In the genomic region with DNA sequence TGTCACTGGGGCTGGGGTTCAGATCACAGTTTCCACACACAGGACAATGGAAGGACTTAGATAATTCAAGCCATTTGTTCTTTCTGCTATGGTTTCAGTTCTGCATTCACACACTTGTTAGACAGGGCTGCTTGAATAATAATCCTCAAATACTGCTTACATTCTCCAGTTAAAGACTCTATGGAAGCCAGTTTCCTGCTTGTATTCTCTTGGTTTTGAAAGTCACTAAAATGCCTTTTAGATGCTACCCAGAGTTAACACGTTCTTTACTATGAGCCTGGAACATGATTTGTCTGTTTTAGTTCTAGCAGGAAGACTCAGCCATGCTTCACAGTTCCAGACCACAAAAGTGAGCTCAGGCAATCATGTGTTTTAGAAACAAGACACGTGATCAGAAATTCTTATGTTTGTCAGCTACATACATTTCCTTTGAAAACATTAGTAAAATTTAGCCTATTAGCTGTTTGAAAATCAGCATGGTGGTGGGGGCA, we compare ENCODE assay signal across 10 cellular contexts.
DNase-seq lines count a peak whose midpoint lies in the region; ATAC-seq, FAIRE-seq and TF ChIP-seq lines count a peak whose summit lies in the region.
"Had no signal": no experiment of that assay in that cellular context is flagged by ENCODE, and none has a peak within 500 bp of the region (broad histone marks: within the 10 kb centered on the region; RNA-seq: fewer than 3 reads in every experiment).

No MANE protein-coding gene starts in this region.

- H3K27ac ChIP-seq in A673 (ENCODE audit: low read depth, low read length, poor library complexity, severe bottlenecking), result no peak overlapping the region
- H3K27ac ChIP-seq: pancreas had no signal

- no peaks in the 10 kb centered on the region for H3K27me3 ChIP-seq in A673 (replicated peaks; ENCODE audit: insufficient read depth, low read depth, low read length, poor library complexity)
- H3K27me3 ChIP-seq: pancreas had no signal

- POLR2A ChIA-PET in A673 (lab: Charles Lee; ENCODE audit: low non-redundant PET), result no interaction called here

- FAIRE-seq in RCC 7860 (lab: Jason Lieb, UNC), result peak; percentile 2
- FAIRE-seq: bronchial epithelial cell had no signal

- CTCF ChIA-PET in A673 (lab: Charles Lee), result no interaction called here

- H3K9me3 ChIP-seq in A673 (ENCODE audit: low read depth, low read length, poor library complexity, severe bottlenecking), result no peaks in the 10 kb centered on the region
- H3K9me3 ChIP-seq: pancreas had no signal

- ATAC-seq in GM19023 (IDR thresholded peaks at IDR 0.05; ENCODE audit: unreplicated experiment), result peak; percentile 92
- ATAC-seq in HG02970 (IDR thresholded peaks at IDR 0.05; ENCODE audit: low FRiP score, unreplicated experiment), result peak; percentile 86

- no peaks in the 10 kb centered on the region for H3K36me3 ChIP-seq in A673 (ENCODE audit: insufficient read depth, low read length, poor library complexity, severe bottlenecking)
- H3K36me3 ChIP-seq: pancreas had no signal

- DNase-seq in RCC 7860 (ENCODE audit: low spot score), result no peak
- peak; percentile 68 for DNase-seq in pons (ENCODE audit: low spot score)
- no peak for DNase-seq in islet precursor cell
- DNase-seq in stimulated activated CD4-positive, alpha-beta T cell treated with anti-CD3 and anti-CD28 coated beads, Interleukin-4, amount 100 ng/mL, for 24 hours, result no peak
- DNase-seq in A673 (ENCODE audit: low spot score), result no peak
- no peak for DNase-seq in NCI-H2227 treated with DMSO at 0.1 percent for 48 hours (lab: John Stamatoyannopoulos, UW)
- DNase-seq: pancreas had no signal

- no peak overlapping the region for H3K4me3 ChIP-seq in A673 (ENCODE audit: low read depth, low read length, poor library complexity, severe bottlenecking)
- H3K4me3 ChIP-seq: pancreas had no signal

- H3K4me1 ChIP-seq in A673 (ENCODE audit: insufficient read depth, low read length, poor library complexity, severe bottlenecking), result peaks cover 4% of the 10 kb centered on the region

- TF ChIP-seq CTCF in A673 (conservative IDR thresholded peaks at IDR 0.05; ENCODE audit: low read depth, low read length), result no peak

- intact Hi-C loops in A673 (cut with micrococcal nuclease; ENCODE audit: unreplicated experiment), result no loop called here

- no TSS peak for BruUV-seq in A673 (replicated peaks; lab: Mats Ljungman, UMichigan)
